In genomic region chr12:42706331-42706730, GRCh38 we compare ENCODE assay signal across 20 cellular contexts.
A peak's percentile ranks its signal among the peaks of the same experiment; 100 is the strongest.
DNase-seq lines count a peak whose midpoint lies in the region; ATAC-seq and TF ChIP-seq lines count a peak whose summit lies in the region.
"Had no signal": no experiment of that assay in that cellular context is flagged by ENCODE, and none has a peak within 500 bp of the region (broad histone marks: within the 10 kb centered on the region; RNA-seq: fewer than 3 reads in every experiment).

No MANE protein-coding gene starts in this region.

- H3K56ac ChIP-seq in IMR-90 (ENCODE audit: extremely low read depth, insufficient read depth, low read length): no peak overlapping the region

- no TSS peak for BruUV-seq in IMR-90 (replicated peaks; lab: Mats Ljungman, UMichigan)

- H3K9me3 Mint-ChIP-seq in activated naive CD4-positive, alpha-beta T cell treated with anti-CD3 and anti-CD28 coated beads for 36 hours: no peaks in the 10 kb centered on the region

- POLR2A ChIA-PET in IMR-90 (lab: Charles Lee; ENCODE audit: unreplicated experiment): no interaction called here

- H4K20me1 ChIP-seq in IMR-90 (ENCODE audit: insufficient read depth, low read length): no peaks in the 10 kb centered on the region

- H3K9me1 ChIP-seq in IMR-90 (ENCODE audit: insufficient read depth, low read length): no peaks in the 10 kb centered on the region

- H3K9me3 ChIP-seq in IMR-90 (ENCODE audit: control insufficient read depth, insufficient read depth, low read length): no peaks in the 10 kb centered on the region
- no peaks in the 10 kb centered on the region for H3K9me3 ChIP-seq in SJSA1 (replicated peaks)
- no peaks in the 10 kb centered on the region for H3K9me3 ChIP-seq in esophagus muscularis mucosa
- H3K9me3 ChIP-seq in spleen: peaks cover 0 to 5% (median 0%) of the 10 kb centered on the region in 8 donors
- H3K9me3 ChIP-seq in esophagus squamous epithelium: no peaks in the 10 kb centered on the region
- H3K9me3 ChIP-seq: pancreas, upper lobe of right lung had no signal

- no peak overlapping the region for H3K9ac ChIP-seq in IMR-90 (ENCODE audit: low read depth, low read length)

- intact Hi-C loops in IMR-90 (cut with micrococcal nuclease) (loop anchor here (10.0 kb wide), 1 partner anchor 628 kb away; no protein-coding TSS in a partner anchor), esophagus muscularis mucosa (cut with DNase I) (no loop called here), spleen (cut with DNase I; ENCODE audit: low total_unique reads) (no loop called here), esophagus squamous epithelium (cut with DNase I) (no loop called here)
- intact Hi-C loops in activated naive CD4-positive, alpha-beta T cell treated with anti-CD3 and anti-CD28 coated beads for 36 hours (cut with micrococcal nuclease): no loop called here

- H2BK15ac ChIP-seq in IMR-90 (ENCODE audit: low read depth, low read length): no peak overlapping the region

- H3K27me3 Mint-ChIP-seq in activated naive CD4-positive, alpha-beta T cell treated with anti-CD3 and anti-CD28 coated beads for 36 hours (ENCODE audit: low read depth): peaks cover 3% of the 10 kb centered on the region
- H3K27me3 Mint-ChIP-seq: T-helper 17 cell had no signal

- CTCF ChIA-PET in IMR-90 (lab: Yijun Ruan, JAX): interaction anchor here (1.4 kb wide), 1 partner anchor 576 kb away, joined by 5 read pairs; no protein-coding TSS in a partner anchor
- CTCF ChIA-PET in activated naive CD4-positive, alpha-beta T cell treated with anti-CD3 and anti-CD28 coated beads for 36 hours (lab: Charles Lee): no interaction called here

- no peak overlapping the region for H3K23ac ChIP-seq in IMR-90 (ENCODE audit: low read depth, low read length)

- peak overlapping the region; percentile 27 for H2BK5ac ChIP-seq in IMR-90 (ENCODE audit: low read depth, low read length, poor library complexity, severe bottlenecking)

- H3K27me3 ChIP-seq in IMR-90 (ENCODE audit: control insufficient read depth, insufficient read depth, low read length) (no peaks in the 10 kb centered on the region), SJSA1 (replicated peaks) (no peaks in the 10 kb centered on the region), esophagus muscularis mucosa (no peaks in the 10 kb centered on the region), spleen (replicated peaks in 1 of 7) (no peaks in the 10 kb centered on the region), esophagus squamous epithelium (no peaks in the 10 kb centered on the region)
- H3K27me3 ChIP-seq: pancreas, upper lobe of right lung had no signal

- ATAC-seq in IMR-90 (ENCODE audit: low read depth): no peak
- no peak for ATAC-seq in HG02852 (IDR thresholded peaks at IDR 0.05; ENCODE audit: unreplicated experiment)
- ATAC-seq in GM18907 (IDR thresholded peaks at IDR 0.05; ENCODE audit: unreplicated experiment): no peak
- ATAC-seq: HCT116; naive thymus-derived CD4-positive, alpha-beta T cell; stimulated activated naive CD8-positive, alpha-beta T cell treated with anti-CD3 and anti-CD28 coated beads, Interleukin-15, Interleukin-2, amounts not matched to agents 100 U/mL and 50 U/mL, for 24 hours; T-helper 17 cell had no signal

- TF ChIP-seq EP300 in esophagus muscularis mucosa (IDR thresholded peaks at IDR 0.05): no peak

- H4K91ac ChIP-seq in IMR-90 (ENCODE audit: insufficient read depth, low read depth, low read length): no peak overlapping the region

- no peak overlapping the region for H2AK9ac ChIP-seq in IMR-90 (replicated peaks; ENCODE audit: low read depth, low read length, poor library complexity)

- no peaks in the 10 kb centered on the region for H3K79me1 ChIP-seq in IMR-90 (ENCODE audit: low read depth in 1 of 2, low read length in 2 of 2)

- in situ Hi-C loops in IMR-90 (cut with MboI; ENCODE audit: low sequenced_read_pairs): no loop called here

- H3K4me1 Mint-ChIP-seq in activated naive CD4-positive, alpha-beta T cell treated with anti-CD3 and anti-CD28 coated beads for 36 hours (ENCODE audit: low read depth): no peaks in the 10 kb centered on the region
- H3K4me1 Mint-ChIP-seq: naive thymus-derived CD4-positive, alpha-beta T cell; T-helper 17 cell had no signal

- no peak overlapping the region for H2BK120ac ChIP-seq in IMR-90 (ENCODE audit: low read depth, low read length)

- no peak overlapping the region for H3K4me3 Mint-ChIP-seq in activated naive CD4-positive, alpha-beta T cell treated with anti-CD3 and anti-CD28 coated beads for 36 hours
- H3K4me3 Mint-ChIP-seq: naive thymus-derived CD4-positive, alpha-beta T cell; T-helper 17 cell had no signal

- no peak overlapping the region; the same call in 1 of the 2 replicates for H3K4ac ChIP-seq in IMR-90 (ENCODE audit: low read depth, low read length)

- DNase-seq in IMR-90 (no peak), SJSA1 (ENCODE audit: low read depth in 1 of 2, low spot score in 2 of 2) (peak in 1 of 2 experiments; percentile 15), esophagus muscularis mucosa (ENCODE audit: extremely low spot score) (no peak), spleen (no peak), esophagus squamous epithelium (lab: John Stamatoyannopoulos, UW) (no peak)
- DNase-seq in activated naive CD4-positive, alpha-beta T cell treated with anti-CD3 and anti-CD28 coated beads for 36 hours: no peak
- DNase-seq: activated CD4-positive, alpha-beta T cell treated with anti-CD3 and anti-CD28 coated beads, Interleukin-2, amount 50 U/mL, for 1 hour; naive thymus-derived CD4-positive, alpha-beta T cell; NCI-H1105 treated with DMSO at 0.1 percent for 48 hours; NCI-H510A treated with DMSO at 0.1 percent for 48 hours; SHP77; stimulated activated CD4-positive, alpha-beta T cell treated with anti-CD3 and anti-CD28 coated beads, Interleukin-2, amount 100 ng/mL, for 48 hours; stimulated activated naive CD8-positive, alpha-beta T cell treated with anti-CD3 and anti-CD28 coated beads, Interleukin-15, Interleukin-2, amounts not matched to agents 100 U/mL and 50 U/mL, for 24 hours; T-helper 17 cell; upper lobe of right lung had no signal

- dilution Hi-C loops in IMR-90 (cut with HindIII; ENCODE audit: low sequenced_read_pairs, unreplicated experiment): no loop called here

- no peak overlapping the region for H2BK20ac ChIP-seq in IMR-90 (ENCODE audit: low read depth, low read length)

- H2AK5ac ChIP-seq in IMR-90 (ENCODE audit: low read depth, low read length): no peak overlapping the region

- 0 out of 2 replicates have a peak overlapping the region, but pooled peaks have one; percentile 18 for H3K18ac ChIP-seq in IMR-90 (ENCODE audit: low read depth, low read length)

- no peak for TF ChIP-seq POLR2A in IMR-90 (IDR thresholded peaks at IDR 0.05; ENCODE audit: low read depth, low read length)
- no peak for TF ChIP-seq POLR2A in esophagus muscularis mucosa (IDR thresholded peaks at IDR 0.05; ENCODE audit: low read depth)
- TF ChIP-seq POLR2A in spleen (IDR thresholded peaks at IDR 0.05): no peak
- TF ChIP-seq POLR2A in esophagus squamous epithelium (IDR thresholded peaks at IDR 0.05): no peak

- H3K4me1 ChIP-seq in IMR-90 (ENCODE audit: control insufficient read depth, insufficient read depth, low read length): peaks cover 2% of the 10 kb centered on the region; the same call in 1 of the 2 replicates
- peaks cover 11% of the 10 kb centered on the region for H3K4me1 ChIP-seq in SJSA1 (replicated peaks)
- peaks cover 0 to 12% (median 4%) of the 10 kb centered on the region in 4 donors for H3K4me1 ChIP-seq in esophagus muscularis mucosa
- H3K4me1 ChIP-seq in spleen: peaks cover 0 to 8% (median 0%) of the 10 kb centered on the region in 6 donors
- H3K4me1 ChIP-seq in esophagus squamous epithelium: no peaks in the 10 kb centered on the region
- H3K4me1 ChIP-seq: pancreas had no signal

- no CpG with 5 or more reads among the region's 1 CpG for WGBS in IMR-90 (ENCODE audit: extremely low coverage in 2 of 2, insufficient read length in 1 of 2), 2 experiments
- 80% methylated on average over 1 of the region's 1 CpG for WGBS in esophagus muscularis mucosa
- 77 to 95% (median 93%) methylated on average over 1 of the region's 1 CpG for WGBS in spleen, 5 donors
- WGBS in esophagus squamous epithelium, 2 donors: 59 to 63% methylated on average over 1 of the region's 1 CpG

- no peak overlapping the region for H4K8ac ChIP-seq in IMR-90 (ENCODE audit: low read depth in 2 of 2, low read length in 2 of 2)

- no peak overlapping the region for H2AFZ ChIP-seq in IMR-90 (replicated peaks; ENCODE audit: low read length, poor library complexity)

- H3K4me3 ChIP-seq in IMR-90 (ENCODE audit: insufficient read depth, low read depth, low read length) (no peak overlapping the region), SJSA1 (no peak overlapping the region), esophagus muscularis mucosa (no peak overlapping the region), spleen (no peak overlapping the region), esophagus squamous epithelium (no peak overlapping the region)
- H3K4me3 ChIP-seq: pancreas, skin epidermis, upper lobe of right lung had no signal

- H3K14ac ChIP-seq in IMR-90 (replicated peaks; ENCODE audit: low read depth, low read length): 0 out of 2 replicates have a peak overlapping the region, but pooled peaks have one; percentile 5

- TF ChIP-seq CTCF in IMR-90 (conservative IDR thresholded peaks at IDR 0.05; ENCODE audit: low read depth, low read length) (no peak), esophagus muscularis mucosa (IDR thresholded peaks at IDR 0.05) (no peak), spleen (IDR thresholded peaks at IDR 0.05 in 8 of 11, conservative IDR thresholded peaks at IDR 0.05 in 3 of 11) (no peak), esophagus squamous epithelium (IDR thresholded peaks at IDR 0.05) (no peak)

- H3K4me2 ChIP-seq in IMR-90 (ENCODE audit: low read depth, low read length): no peak overlapping the region

- H3K27ac Mint-ChIP-seq in activated naive CD4-positive, alpha-beta T cell treated with anti-CD3 and anti-CD28 coated beads for 36 hours: no peak overlapping the region
- H3K27ac Mint-ChIP-seq: naive thymus-derived CD4-positive, alpha-beta T cell; T-helper 17 cell had no signal

- no peaks in the 10 kb centered on the region for H3K36me3 ChIP-seq in IMR-90 (ENCODE audit: control insufficient read depth, insufficient read depth, low read length)
- H3K36me3 ChIP-seq in SJSA1: no peaks in the 10 kb centered on the region
- no peaks in the 10 kb centered on the region for H3K36me3 ChIP-seq in esophagus muscularis mucosa
- H3K36me3 ChIP-seq in spleen: no peaks in the 10 kb centered on the region
- no peaks in the 10 kb centered on the region for H3K36me3 ChIP-seq in esophagus squamous epithelium
- H3K36me3 ChIP-seq: pancreas, upper lobe of right lung had no signal

- H3K36me3 Mint-ChIP-seq in activated naive CD4-positive, alpha-beta T cell treated with anti-CD3 and anti-CD28 coated beads for 36 hours (ENCODE audit: low read depth): no peaks in the 10 kb centered on the region
- H3K36me3 Mint-ChIP-seq: naive thymus-derived CD4-positive, alpha-beta T cell had no signal

- no peak for TF ChIP-seq RAD21 in IMR-90 (IDR thresholded peaks at IDR 0.05; ENCODE audit: low read length)

- H3K27ac ChIP-seq in IMR-90 (ENCODE audit: insufficient read depth, low read length): peak overlapping the region; percentile 29; the same call in 1 of the 2 replicates
- peak overlapping the region; percentile 27; the same call in 1 of the 2 replicates for H3K27ac ChIP-seq in SJSA1
- H3K27ac ChIP-seq in esophagus muscularis mucosa (replicated peaks in 1 of 4): peak overlapping the region in 3 of 4 donors; percentile 3 to 23 (median 8)
- H3K27ac ChIP-seq in spleen: peak overlapping the region in 7 of 8 donors; percentile 26 to 68 (median 51)
- peak overlapping the region in 1 of 4 donors; percentile 33 for H3K27ac ChIP-seq in esophagus squamous epithelium
- H3K27ac ChIP-seq: pancreas, upper lobe of right lung had no signal

- H4K5ac ChIP-seq in IMR-90 (ENCODE audit: low read depth, low read length): no peak overlapping the region
